In the genomic region with DNA sequence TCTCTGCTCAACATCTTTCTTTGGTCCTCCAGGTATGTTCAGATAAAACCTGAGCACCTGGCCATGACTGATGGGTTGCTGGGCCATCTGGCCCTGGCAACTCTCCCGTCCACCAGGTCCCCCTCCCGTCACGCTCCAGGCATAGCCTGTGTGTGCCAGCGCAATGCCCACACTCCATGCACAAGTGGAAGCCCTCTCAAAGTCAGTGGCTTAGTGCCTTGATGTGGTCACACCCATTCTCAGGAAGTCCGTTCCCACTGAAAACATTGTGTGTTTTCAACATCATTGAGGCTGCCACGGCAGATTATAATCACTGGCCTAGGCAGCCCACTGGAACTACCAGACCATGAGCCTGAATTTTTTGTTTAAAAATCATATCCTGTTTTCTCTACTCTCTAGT, we compare ENCODE assay signal across 27 cellular contexts.
DNase-seq lines count a peak whose midpoint lies in the region; ATAC-seq, FAIRE-seq and TF ChIP-seq lines count a peak whose summit lies in the region.
"Had no signal": no experiment of that assay in that cellular context is flagged by ENCODE, and none has a peak within 500 bp of the region (broad histone marks: within the 10 kb centered on the region; RNA-seq: fewer than 3 reads in every experiment).

No MANE protein-coding gene starts in this region.

- H3K36me3 Mint-ChIP-seq in neural progenitor cell, result peaks cover 3% of the 10 kb centered on the region
- no peaks in the 10 kb centered on the region for H3K36me3 Mint-ChIP-seq in activated CD4-positive, alpha-beta T cell treated with anti-CD3 and anti-CD28 coated beads for 36 hours (ENCODE audit: low read depth)
- H3K36me3 Mint-ChIP-seq in CD4-positive, alpha-beta memory T cell, result no peaks in the 10 kb centered on the region
- H3K36me3 Mint-ChIP-seq: CD8-positive, alpha-beta memory T cell; stimulated activated naive B cell treated with anti-CD40 and anti-IgM and Interleukin-4, amounts not matched to agents 10 μg/mL and 1 μg/mL and 100 μg/mL, for 72 hours; T-cell had no signal

- peaks cover 3% of the 10 kb centered on the region for H3K27me3 Mint-ChIP-seq in neural progenitor cell (ENCODE audit: insufficient read depth, low read depth)
- peaks cover 3% of the 10 kb centered on the region for H3K27me3 Mint-ChIP-seq in activated CD4-positive, alpha-beta T cell treated with anti-CD3 and anti-CD28 coated beads for 36 hours
- H3K27me3 Mint-ChIP-seq in CD4-positive, alpha-beta memory T cell, result peaks cover 5 to 12% of the 10 kb centered on the region in 2 donors
- H3K27me3 Mint-ChIP-seq: dendritic cell treated with granulocyte-macrophage colony-stimulating factor and Interleukin-4, amounts not matched to agents 40 ng/mL and 50 ng/mL, for 4 days; type B pancreatic cell had no signal

- H3K4me1 ChIP-seq in left ventricle myocardium inferior (peaks cover 29% of the 10 kb centered on the region), heart right ventricle (peaks cover 0 to 67% (median 16%) of the 10 kb centered on the region in 9 donors), neural progenitor cell (peaks cover 8% of the 10 kb centered on the region), kidney (ENCODE audit: control insufficient read depth in 1 of 2, insufficient read depth in 1 of 2, low read depth in 1 of 2, low read length in 2 of 2) (peaks cover 0 to 9% of the 10 kb centered on the region in 2 donors)
- H3K4me1 ChIP-seq in CD4-positive, alpha-beta memory T cell (ENCODE audit: insufficient read depth, low read length), result no peaks in the 10 kb centered on the region
- H3K4me1 ChIP-seq: parathyroid adenoma had no signal

- H3K4me3 ChIP-seq in left ventricle myocardium inferior (no peak overlapping the region), heart right ventricle (no peak overlapping the region), neural progenitor cell (no peak overlapping the region), kidney (ENCODE audit: low read length in 2 of 2) (no peak overlapping the region)
- H3K4me3 ChIP-seq in CD4-positive, alpha-beta memory T cell (ENCODE audit: low read length in 2 of 2), result no peak overlapping the region
- H3K4me3 ChIP-seq: esophagus squamous epithelium, SJSA1 had no signal

- DNase-seq in left ventricle myocardium inferior (no peak), heart right ventricle (no peak), ecto neural progenitor cell (ENCODE audit: low spot score) (peak; percentile 32), neural progenitor cell (ENCODE audit: low spot score) (no peak), kidney (no peak)
- DNase-seq in activated CD4-positive, alpha-beta T cell treated with anti-CD3 and anti-CD28 coated beads for 36 hours, result no peak
- no peak for DNase-seq in CD4-positive, alpha-beta memory T cell
- DNase-seq: activated CD4-positive, alpha-beta T cell treated with anti-CD3 and anti-CD28 coated beads, Interleukin-2, amount 50 U/mL, for 4 hours; activated naive CD4-positive, alpha-beta T cell treated with Interleukin-2 at 50 U/mL for 16 hours; CD8-positive, alpha-beta memory T cell; esophagus squamous epithelium; foreskin keratinocyte; NCI-H1092 treated with DMSO at 0.1 percent for 48 hours; NCI-H187; NCI-H82; retina; RPMI8226; stimulated activated naive B cell treated with anti-CD40 and anti-IgM and Interleukin-4, amounts not matched to agents 10 μg/mL and 1 μg/mL and 100 μg/mL, for 72 hours; T-cell had no signal

- intact Hi-C loops in left ventricle myocardium inferior (cut with micrococcal nuclease) (no loop called here), heart right ventricle (cut with DNase I) (loop anchor here in 1 of 10 donors (5.0 kb wide), 1 partner anchor 177 kb away; the partner anchor contains the start of gene EGFR), kidney (cut with DNase I) (no loop called here)
- intact Hi-C loops in activated CD4-positive, alpha-beta T cell treated with anti-CD3 and anti-CD28 coated beads for 36 hours (cut with DNase I, micrococcal nuclease), result no loop called here
- intact Hi-C loops in CD4-positive, alpha-beta memory T cell (cut with micrococcal nuclease), result no loop called here

- no peak for FAIRE-seq in kidney (lab: Jason Lieb, UNC)
- FAIRE-seq: endometrium, GM12891 had no signal

- H3K79me2 ChIP-seq in neural progenitor cell (ENCODE audit: low read depth), result no peaks in the 10 kb centered on the region
- H3K79me2 ChIP-seq: parathyroid adenoma had no signal

- H4K20me1 ChIP-seq in neural progenitor cell (ENCODE audit: low read depth), result no peaks in the 10 kb centered on the region

- POLR2A ChIA-PET in activated CD4-positive, alpha-beta T cell treated with anti-CD3 and anti-CD28 coated beads for 36 hours (lab: Charles Lee), result no interaction called here
- POLR2A ChIA-PET in CD4-positive, alpha-beta memory T cell (lab: Charles Lee; ENCODE audit: partially characterized antibody), result no interaction called here

- H3K36me3 ChIP-seq in left ventricle myocardium inferior (peaks cover 17% of the 10 kb centered on the region), heart right ventricle (peaks cover 0 to 26% (median 0%) of the 10 kb centered on the region in 9 donors), neural progenitor cell (no peaks in the 10 kb centered on the region), kidney (ENCODE audit: control insufficient read depth in 1 of 2, insufficient read depth in 2 of 2, low read length in 2 of 2) (peaks cover under 1 to 10% of the 10 kb centered on the region in 2 donors)
- H3K36me3 ChIP-seq in CD4-positive, alpha-beta memory T cell (ENCODE audit: insufficient read depth, low read length), result no peaks in the 10 kb centered on the region

- no peaks in the 10 kb centered on the region for H3K9me3 Mint-ChIP-seq in neural progenitor cell
- no peaks in the 10 kb centered on the region for H3K9me3 Mint-ChIP-seq in activated CD4-positive, alpha-beta T cell treated with anti-CD3 and anti-CD28 coated beads for 36 hours (ENCODE audit: low read depth)
- H3K9me3 Mint-ChIP-seq in CD4-positive, alpha-beta memory T cell, result no peaks in the 10 kb centered on the region
- H3K9me3 Mint-ChIP-seq: activated T-helper 1 cell treated with anti-CD3 and anti-CD28 coated beads, Interleukin-12 subunit alpha, Interleukin-12 subunit beta, Interleukin-2, Interleukin-4 antibody, amounts not matched to agents 30 ng/mL and 10 ng/mL and 1 ng/mL, durations not matched to agents 14 hours and 24 hours and 36 hours; CD8-positive, alpha-beta memory T cell; dendritic cell treated with granulocyte-macrophage colony-stimulating factor and Interleukin-4, amounts not matched to agents 40 ng/mL and 50 ng/mL, for 4 days; T-cell; type B pancreatic cell had no signal

- H3K27ac Mint-ChIP-seq in neural progenitor cell, result peak overlapping the region; percentile 60
- H3K27ac Mint-ChIP-seq in activated CD4-positive, alpha-beta T cell treated with anti-CD3 and anti-CD28 coated beads for 36 hours, result no peak overlapping the region
- H3K27ac Mint-ChIP-seq in CD4-positive, alpha-beta memory T cell, result no peak overlapping the region
- H3K27ac Mint-ChIP-seq: activated T-helper 1 cell treated with anti-CD3 and anti-CD28 coated beads, Interleukin-12 subunit alpha, Interleukin-12 subunit beta, Interleukin-2, Interleukin-4 antibody, amounts not matched to agents 30 ng/mL and 10 ng/mL and 1 ng/mL, durations not matched to agents 14 hours and 24 hours and 36 hours; dendritic cell treated with granulocyte-macrophage colony-stimulating factor and Interleukin-4, amounts not matched to agents 40 ng/mL and 50 ng/mL, for 4 days; stimulated activated naive B cell treated with anti-CD40 and anti-IgM and Interleukin-4, amounts not matched to agents 10 μg/mL and 1 μg/mL and 100 μg/mL, for 72 hours; T-cell; type B pancreatic cell had no signal

- H2AFZ ChIP-seq in neural progenitor cell (replicated peaks), result no peak overlapping the region
- H2AFZ ChIP-seq: parathyroid adenoma had no signal

- peak overlapping the region; percentile 34 for H3K27ac ChIP-seq in left ventricle myocardium inferior (replicated peaks)
- H3K27ac ChIP-seq in heart right ventricle, result peak overlapping the region in 1 of 10 donors; percentile 33
- H3K27ac ChIP-seq in neural progenitor cell, result no peak overlapping the region
- no peak overlapping the region for H3K27ac ChIP-seq in kidney (ENCODE audit: low read depth in 2 of 2, low read length in 2 of 2)
- H3K27ac ChIP-seq in CD4-positive, alpha-beta memory T cell (ENCODE audit: low read depth, low read length), result no peak overlapping the region
- H3K27ac ChIP-seq: esophagus squamous epithelium, foreskin keratinocyte, parathyroid adenoma had no signal

- H3K9ac ChIP-seq in neural progenitor cell (no peak overlapping the region), kidney (ENCODE audit: low read length in 2 of 2) (no peak overlapping the region)
- H3K9ac ChIP-seq: parathyroid adenoma had no signal

- peak overlapping the region; percentile 67 for H3K4me3 Mint-ChIP-seq in neural progenitor cell
- no peak overlapping the region for H3K4me3 Mint-ChIP-seq in activated CD4-positive, alpha-beta T cell treated with anti-CD3 and anti-CD28 coated beads for 36 hours
- no peak overlapping the region for H3K4me3 Mint-ChIP-seq in CD4-positive, alpha-beta memory T cell
- H3K4me3 Mint-ChIP-seq: activated T-helper 1 cell treated with anti-CD3 and anti-CD28 coated beads, Interleukin-12 subunit alpha, Interleukin-12 subunit beta, Interleukin-2, Interleukin-4 antibody, amounts not matched to agents 30 ng/mL and 10 ng/mL and 1 ng/mL, durations not matched to agents 14 hours and 24 hours and 36 hours; CD8-positive, alpha-beta memory T cell; dendritic cell treated with granulocyte-macrophage colony-stimulating factor and Interleukin-4, amounts not matched to agents 40 ng/mL and 50 ng/mL, for 4 days; stimulated activated naive B cell treated with anti-CD40 and anti-IgM and Interleukin-4, amounts not matched to agents 10 μg/mL and 1 μg/mL and 100 μg/mL, for 72 hours; T-cell; type B pancreatic cell had no signal

- H3K27me3 ChIP-seq in left ventricle myocardium inferior (ENCODE audit: low read depth) (no peaks in the 10 kb centered on the region), heart right ventricle (no peaks in the 10 kb centered on the region), neural progenitor cell (no peaks in the 10 kb centered on the region)
- H3K27me3 ChIP-seq in CD4-positive, alpha-beta memory T cell (ENCODE audit: insufficient read depth, low read length), result no peaks in the 10 kb centered on the region
- H3K27me3 ChIP-seq: esophagus squamous epithelium, foreskin keratinocyte, SJSA1 had no signal

- CTCF ChIA-PET in activated CD4-positive, alpha-beta T cell treated with anti-CD3 and anti-CD28 coated beads for 36 hours (lab: Charles Lee), result interaction anchor here (0.6 kb wide), 1 partner anchor 666 kb away, joined by 3 read pairs; no protein-coding TSS in a partner anchor
- CTCF ChIA-PET in CD4-positive, alpha-beta memory T cell (lab: Charles Lee; ENCODE audit: partially characterized antibody), result no interaction called here

- TF ChIP-seq CTCF in left ventricle myocardium inferior (IDR thresholded peaks at IDR 0.05; ENCODE audit: borderline replicate concordance) (no peak), heart right ventricle (IDR thresholded peaks at IDR 0.05) (no peak), neural progenitor cell (IDR thresholded peaks at IDR 0.05) (no peak), kidney (IDR thresholded peaks at IDR 0.05; ENCODE audit: borderline replicate concordance, extremely low read depth, insufficient read depth) (no peak)

- H3K4me2 ChIP-seq in neural progenitor cell, result no peak overlapping the region

- no peaks in the 10 kb centered on the region for H3F3A ChIP-seq in neural progenitor cell (ENCODE audit: low read depth)

- peaks cover 32% of the 10 kb centered on the region for H3K4me1 Mint-ChIP-seq in neural progenitor cell
- no peaks in the 10 kb centered on the region for H3K4me1 Mint-ChIP-seq in activated CD4-positive, alpha-beta T cell treated with anti-CD3 and anti-CD28 coated beads for 36 hours
- H3K4me1 Mint-ChIP-seq in CD4-positive, alpha-beta memory T cell, result peaks cover 0 to 2% (median 0%) of the 10 kb centered on the region in 4 donors
- H3K4me1 Mint-ChIP-seq: stimulated activated naive B cell treated with anti-CD40 and anti-IgM and Interleukin-4, amounts not matched to agents 10 μg/mL and 1 μg/mL and 100 μg/mL, for 72 hours; T-cell had no signal

- H3K9me3 ChIP-seq in left ventricle myocardium inferior (replicated peaks) (no peaks in the 10 kb centered on the region), heart right ventricle (no peaks in the 10 kb centered on the region), neural progenitor cell (ENCODE audit: low read depth) (no peaks in the 10 kb centered on the region), kidney (ENCODE audit: control insufficient read depth in 1 of 2, low read length in 2 of 2) (no peaks in the 10 kb centered on the region)
- no peaks in the 10 kb centered on the region for H3K9me3 ChIP-seq in CD4-positive, alpha-beta memory T cell (ENCODE audit: control insufficient read depth in 1 of 2, low read length in 2 of 2)
- H3K9me3 ChIP-seq: esophagus squamous epithelium, SJSA1 had no signal

- ATAC-seq in heart right ventricle (no peak), GM21390 (IDR thresholded peaks at IDR 0.05; ENCODE audit: unreplicated experiment) (no peak)
- ATAC-seq in activated CD4-positive, alpha-beta T cell treated with anti-CD3 and anti-CD28 coated beads for 36 hours, result no peak
- ATAC-seq: foreskin keratinocyte; stimulated activated naive B cell treated with anti-CD40 and anti-IgM and Interleukin-4, amounts not matched to agents 10 μg/mL and 1 μg/mL and 100 μg/mL, for 72 hours; T-cell had no signal

- WGBS in heart right ventricle, 2 donors, result 87 to 92% methylated on average over 6 of the region's 6 CpGs
